ENCODE assay signal across 20 cellular contexts in genomic region chr19:33725567-33725966, GRCh38.
DNase-seq lines count a peak whose midpoint lies in the region; TF ChIP-seq lines count a peak whose summit lies in the region.
"Had no signal": no experiment of that assay in that cellular context is flagged by ENCODE, and none has a peak within 500 bp of the region (broad histone marks: within the 10 kb centered on the region; RNA-seq: fewer than 3 reads in every experiment).

No MANE protein-coding gene starts in this region.

- peaks cover 49% of the 10 kb centered on the region for H3K27me3 Mint-ChIP-seq in glutamatergic neuron (ENCODE audit: unreplicated experiment)

- H3K9me2 ChIP-seq in PC-9 (ENCODE audit: insufficient read depth): no peaks in the 10 kb centered on the region

- peaks cover 61% of the 10 kb centered on the region for H3K9me3 Mint-ChIP-seq in glutamatergic neuron (ENCODE audit: unreplicated experiment)
- H3K9me3 Mint-ChIP-seq: CD4-positive, alpha-beta T cell had no signal

- H3K27ac ChIP-seq in PC-9 (no peak overlapping the region), ascending aorta (no peak overlapping the region)
- H3K27ac ChIP-seq: A549; BLaER1 treated with 17β-estradiol and CSF1 and Interleukin-3, amounts not matched to agents 10 nM and 100 nM; GM23248 had no signal

- H3K4me3 ChIP-seq in PC-9 (no peak overlapping the region), ascending aorta (no peak overlapping the region)
- H3K4me3 ChIP-seq: A549; BLaER1 treated with 17β-estradiol and CSF1 and Interleukin-3, amounts not matched to agents 10 nM and 100 nM; GM23248 had no signal

- DNase-seq in activated effector memory CD4-positive, alpha-beta T cell treated with anti-CD3 and anti-CD28 coated beads, Interleukin-2, amount 50 U/mL, for 16 hours: peak; percentile 38
- no peak for DNase-seq in activated effector memory CD4-positive, alpha-beta T cell treated with Interleukin-2 at 50 U/mL for 16 hours
- DNase-seq in glutamatergic neuron: no peak
- peak; percentile 58 for DNase-seq in posterior vena cava (ENCODE audit: low spot score)
- no peak for DNase-seq in PC-9
- DNase-seq in DMS53 (lab: John Stamatoyannopoulos, UW): no peak
- no peak for DNase-seq in ascending aorta (ENCODE audit: low spot score in 2 of 2)
- DNase-seq: 8988T; ACHN; AML-193; BE2C; CD4-positive, alpha-beta T cell; CD8-positive, alpha-beta memory T cell; DMS 273 treated with DMSO at 0.1 percent for 48 hours; DND-41; GM23248; H9 had no signal

- intact Hi-C loops in posterior vena cava (cut with DNase I): no loop called here
- intact Hi-C loops in PC-9 (cut with micrococcal nuclease; ENCODE audit: unreplicated experiment): no loop called here
- intact Hi-C loops in ascending aorta (cut with DNase I): no loop called here

- H3K4me1 ChIP-seq in PC-9 (replicated peaks; ENCODE audit: insufficient read depth) (no peaks in the 10 kb centered on the region), ascending aorta (no peaks in the 10 kb centered on the region)
- H3K4me1 ChIP-seq: A549 had no signal

- CTCF ChIA-PET in PC-9 (lab: Charles Lee): no interaction called here

- H3K9me3 ChIP-seq in PC-9 (ENCODE audit: insufficient read depth, low read depth) (no peaks in the 10 kb centered on the region), ascending aorta (no peaks in the 10 kb centered on the region)
- H3K9me3 ChIP-seq: A549; BE2C; BLaER1 treated with 17β-estradiol and CSF1 and Interleukin-3, amounts not matched to agents 10 nM and 100 nM had no signal

- H4K20me1 ChIP-seq in PC-9 (ENCODE audit: insufficient read depth): no peaks in the 10 kb centered on the region

- no peak for TF ChIP-seq CTCF in glutamatergic neuron (IDR thresholded peaks at IDR 0.05; ENCODE audit: partially characterized antibody, unreplicated experiment)
- no peak for TF ChIP-seq CTCF in PC-9 (conservative IDR thresholded peaks at IDR 0.05)
- no peak for TF ChIP-seq CTCF in ascending aorta (IDR thresholded peaks at IDR 0.05)

- peaks cover 86% of the 10 kb centered on the region for H3K27me3 ChIP-seq in PC-9 (ENCODE audit: insufficient read depth, low read depth)
- H3K27me3 ChIP-seq in ascending aorta: no peaks in the 10 kb centered on the region
- H3K27me3 ChIP-seq: BE2C; BLaER1 treated with 17β-estradiol and CSF1 and Interleukin-3, amounts not matched to agents 10 nM and 100 nM had no signal

- no peak overlapping the region for H3K4me2 ChIP-seq in PC-9
- H3K4me2 ChIP-seq: A549 had no signal

- no peaks in the 10 kb centered on the region for H3K79me2 ChIP-seq in PC-9 (ENCODE audit: low read depth)

- no TSS peak for BruUV-seq in PC-9 (replicated peaks; lab: Mats Ljungman, UMichigan)

- POLR2A ChIA-PET in PC-9 (lab: Charles Lee; ENCODE audit: unreplicated experiment): no interaction called here

- no peak overlapping the region for H2AFZ ChIP-seq in PC-9
- H2AFZ ChIP-seq: GM23248 had no signal

- H3K27ac Mint-ChIP-seq in glutamatergic neuron (ENCODE audit: unreplicated experiment): peak overlapping the region; percentile 99
- H3K27ac Mint-ChIP-seq: CD14-positive monocyte; CD4-positive, alpha-beta T cell; CD8-positive, alpha-beta memory T cell had no signal

- no peaks in the 10 kb centered on the region for H3F3A ChIP-seq in PC-9 (ENCODE audit: insufficient read depth, low read depth)

- peaks cover 71% of the 10 kb centered on the region for H3K4me1 Mint-ChIP-seq in glutamatergic neuron (ENCODE audit: low read depth, unreplicated experiment)
- H3K4me1 Mint-ChIP-seq: CD14-positive monocyte; CD8-positive, alpha-beta memory T cell had no signal

- peak overlapping the region; percentile 82 for H3K4me3 Mint-ChIP-seq in glutamatergic neuron (ENCODE audit: unreplicated experiment)
- H3K4me3 Mint-ChIP-seq: CD14-positive monocyte; CD4-positive, alpha-beta T cell; CD8-positive, alpha-beta memory T cell; H9 had no signal

- peaks cover 21% of the 10 kb centered on the region for H3K36me3 Mint-ChIP-seq in glutamatergic neuron (ENCODE audit: unreplicated experiment)
- H3K36me3 Mint-ChIP-seq: CD14-positive monocyte; CD8-positive, alpha-beta memory T cell had no signal

- H3K36me3 ChIP-seq in PC-9 (ENCODE audit: low read depth) (no peaks in the 10 kb centered on the region), ascending aorta (no peaks in the 10 kb centered on the region)
- H3K36me3 ChIP-seq: BE2C; BLaER1 treated with 17β-estradiol and CSF1 and Interleukin-3, amounts not matched to agents 10 nM and 100 nM had no signal

Comparison
In these comparisons a context has a peak if more than half of its experiments do, and no peak if none do; other contexts are left out.
1. DNase-seq: peak in activated effector memory CD4-positive, alpha-beta T cell treated with anti-CD3 and anti-CD28 coated beads, Interleukin-2, amount 50 U/mL, for 16 hours (single experiment) and posterior vena cava (single experiment); none in activated effector memory CD4-positive, alpha-beta T cell treated with Interleukin-2 at 50 U/mL for 16 hours (single experiment), glutamatergic neuron (single experiment), PC-9 (0 of 2), DMS53 (single experiment) and ascending aorta (0 of 2).